27 cellular contexts compared by ENCODE assay signal in the genomic region with DNA sequence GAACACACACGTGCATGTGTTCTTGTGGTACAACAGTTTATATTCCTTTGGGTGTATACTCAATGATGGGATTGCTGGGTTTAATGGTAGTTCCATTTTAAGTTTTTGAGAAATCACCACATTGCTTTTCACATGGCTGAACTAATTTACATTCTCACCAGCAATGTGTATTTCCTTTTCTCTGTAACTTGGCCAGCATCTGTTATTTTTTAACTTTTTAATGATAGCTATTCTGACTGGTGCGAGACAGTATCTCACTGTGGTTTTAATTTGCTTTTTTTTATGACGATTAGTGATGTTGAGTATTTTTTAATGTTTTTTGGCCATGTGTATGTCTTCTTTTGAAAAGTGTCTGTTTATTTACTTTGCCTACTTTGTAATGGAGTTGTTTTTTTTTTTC.
"Had no signal": no experiment of that assay in that cellular context is flagged by ENCODE, and none has a peak within 500 bp of the region (broad histone marks: within the 10 kb centered on the region; RNA-seq: fewer than 3 reads in every experiment).

No MANE protein-coding gene starts in this region.

- H3K36me3 ChIP-seq: esophagus squamous epithelium, gastrocnemius medialis, heart left ventricle, left lung, lower lobe of right lung had no signal

- FAIRE-seq: colon, kidney had no signal

- H3K4me1 ChIP-seq: esophagus squamous epithelium, gastrocnemius medialis, heart left ventricle, left lung, lower lobe of right lung had no signal

- H3K4me3 ChIP-seq: coronary artery, dorsolateral prefrontal cortex, esophagus squamous epithelium, gastrocnemius medialis, heart left ventricle, hepatocyte, left lung, lower lobe of right lung, mucosa of descending colon had no signal

- DNase-seq: dermis blood vessel endothelial cell; dorsolateral prefrontal cortex; effector CD4-positive, alpha-beta T cell; effector memory CD4-positive, alpha-beta T cell; erythroblast; esophagus squamous epithelium; foreskin fibroblast; foreskin melanocyte; gastrocnemius medialis; heart left ventricle; hypothalamus; immature natural killer cell; islet precursor cell; kidney; kidney glomerular epithelial cell; left colon; left lung; left ventricle myocardium superior; lower lobe of right lung; mesenchymal stem cell; mucosa of descending colon; naive B cell had no signal

- H3K27me3 ChIP-seq: esophagus squamous epithelium, gastrocnemius medialis, heart left ventricle, hepatocyte, left lung had no signal

- H3K27ac ChIP-seq: coronary artery, dorsolateral prefrontal cortex, epithelial cell of prostate, esophagus squamous epithelium, gastrocnemius medialis, heart left ventricle, hepatocyte, left lung, lower lobe of right lung had no signal

- H3K9me3 ChIP-seq: esophagus squamous epithelium, gastrocnemius medialis, left lung, lower lobe of right lung, mucosa of descending colon had no signal

- ATAC-seq: esophagus mucosa, gastrocnemius medialis, heart left ventricle, left colon, left lung, left ventricle myocardium superior, lower lobe of right lung, mucosa of descending colon had no signal
